ENCODE assay signal across 14 cellular contexts in the genomic region with DNA sequence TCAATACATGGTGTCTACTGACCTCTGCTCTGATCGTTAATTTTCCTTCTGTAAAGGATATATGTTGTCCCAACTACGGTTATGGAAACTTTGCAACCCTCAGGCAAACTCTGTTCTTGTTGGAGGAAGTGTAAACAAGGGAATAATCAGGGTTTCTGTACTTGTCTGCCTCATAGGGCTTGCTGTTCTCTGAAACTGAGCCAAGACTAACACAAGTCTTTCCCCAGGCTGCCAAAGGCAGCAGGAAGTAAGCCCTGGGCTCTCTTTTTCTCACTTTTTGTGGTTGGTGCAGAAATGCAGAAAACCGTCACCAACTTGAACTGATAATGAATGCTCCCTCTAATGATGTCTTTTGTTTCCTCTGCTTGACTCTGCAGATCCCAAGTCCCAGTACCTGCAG. TPM values are rescaled to one million over a fixed set of nuclear protein-coding genes. Genes with fewer than 3 reads are reported as not detected.
DNase-seq lines count a peak whose midpoint lies in the region; ATAC-seq, FAIRE-seq and TF ChIP-seq lines count a peak whose summit lies in the region.
"Had no signal": no experiment of that assay in that cellular context is flagged by ENCODE, and none has a peak within 500 bp of the region (broad histone marks: within the 10 kb centered on the region; RNA-seq: fewer than 3 reads in every experiment).

No MANE protein-coding gene starts in this region.

- ATAC-seq in left lobe of liver (peak; percentile 94), HG03521 (IDR thresholded peaks at IDR 0.05; ENCODE audit: unreplicated experiment) (no peak), GM18870 (IDR thresholded peaks at IDR 0.05; ENCODE audit: unreplicated experiment) (no peak)
- ATAC-seq: A549; activated CD4-positive, alpha-beta T cell treated with anti-CD3 and anti-CD28 coated beads for 36 hours had no signal

- FAIRE-seq in urothelium cell line (lab: Jason Lieb, UNC): no peak
- FAIRE-seq: A549 had no signal

- no peak for TF ChIP-seq POLR2A in erythroblast (IDR thresholded peaks at IDR 0.05; ENCODE audit: low read length)

- no peak for TF ChIP-seq CTCF in coronary artery (IDR thresholded peaks at IDR 0.05)

- peak overlapping the region; percentile 32 for H3K4me3 ChIP-seq in coronary artery
- H3K4me3 ChIP-seq: A549, testis had no signal

- H3K27ac ChIP-seq in coronary artery: peak overlapping the region; percentile 67 to 84
- H3K27ac ChIP-seq: A549, HL-60, testis had no signal

- DNase-seq in NCI-H345 (lab: John Stamatoyannopoulos, UW) (peak; percentile 22), NCI-H345 treated with DMSO at 0.1 percent for 48 hours (lab: John Stamatoyannopoulos, UW; ENCODE audit: unreplicated experiment) (no peak), coronary artery (ENCODE audit: low spot score) (no peak), left lobe of liver (ENCODE audit: low spot score) (no peak), urothelium cell line (ENCODE audit: low spot score) (peak; percentile 25), erythroblast (lab: John Stamatoyannopoulos, UW) (no peak)
- DNase-seq: activated CD4-positive, alpha-beta T cell treated with anti-CD3 and anti-CD28 coated beads for 36 hours; NCI-H1436; testis had no signal

RNA-seq across cellular contexts. Expression of gene CYP4X1, which starts 7.6 kb away (rescaled TPM):
- 2.4 TPM for total RNA-seq in left lobe of liver
- total RNA-seq: activated CD4-positive, alpha-beta T cell treated with anti-CD3 and anti-CD28 coated beads for 36 hours; fibroblast of villous mesenchyme had no signal

RNA-seq across cellular contexts. Expression of gene CYP4Z1, which starts 36.0 kb away (rescaled TPM):
- 0.55 TPM for total RNA-seq in left lobe of liver
- total RNA-seq: activated CD4-positive, alpha-beta T cell treated with anti-CD3 and anti-CD28 coated beads for 36 hours; fibroblast of villous mesenchyme had no signal

Comparison
In these comparisons a context has a peak if more than half of its experiments do, and no peak if none do; other contexts are left out.
1. DNase-seq: peak in NCI-H345 (single experiment) and urothelium cell line (single experiment); none in NCI-H345 treated with DMSO at 0.1 percent for 48 hours (single experiment), coronary artery (single experiment), left lobe of liver (single experiment) and erythroblast (0 of 2).